ENCODE assay signal across 16 cellular contexts in the genomic region with DNA sequence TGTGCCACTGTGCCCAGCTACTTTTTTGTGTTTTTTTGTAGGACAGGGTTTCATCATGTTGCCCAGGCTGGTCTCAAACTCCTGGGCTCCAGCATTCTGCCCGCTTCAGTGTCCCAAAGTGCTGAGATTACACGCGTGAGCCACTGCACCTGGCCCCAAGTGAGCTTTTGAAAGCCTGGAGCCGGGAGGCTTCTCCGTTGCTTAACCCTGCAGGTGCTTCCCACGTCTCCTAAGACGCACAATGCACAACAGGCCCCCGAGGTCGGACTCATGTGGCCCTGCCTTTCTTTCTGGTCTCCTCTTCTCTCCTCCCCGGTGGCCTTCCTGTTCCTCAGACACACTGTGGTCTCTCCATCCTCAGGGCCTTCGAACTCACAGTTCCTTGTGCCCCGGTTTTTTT. TPM values are rescaled to one million over a fixed set of nuclear protein-coding genes. Genes with fewer than 3 reads are reported as not detected.
A peak's percentile ranks its signal among the peaks of the same experiment; 100 is the strongest.
DNase-seq lines count a peak whose midpoint lies in the region; ATAC-seq and TF ChIP-seq lines count a peak whose summit lies in the region.
"Had no signal": no experiment of that assay in that cellular context is flagged by ENCODE, and none has a peak within 500 bp of the region (broad histone marks: within the 10 kb centered on the region; RNA-seq: fewer than 3 reads in every experiment).

No MANE protein-coding gene starts in this region.

- peak overlapping the region; percentile 63 for H3K9ac ChIP-seq in BLaER1
- H3K9ac ChIP-seq in endodermal cell (ENCODE audit: extremely low read depth, low read length, poor library complexity, severe bottlenecking): no peak overlapping the region

- TF ChIP-seq POLR2A in prostate gland (IDR thresholded peaks at IDR 0.05): no peak

- ATAC-seq in sciatic nerve: no peak

- H3K27ac Mint-ChIP-seq in HFFc6 (peak overlapping the region; percentile 21; the same call in 1 of the 2 replicates), endodermal cell (peak overlapping the region; percentile 31)

- 92 to 93% methylated on average over 12 of the region's 12 CpGs for WGBS in endodermal cell (ENCODE audit: insufficient coverage in 1 of 2, insufficient read length in 1 of 2), 2 experiments
- 95% methylated on average over 12 of the region's 12 CpGs for WGBS in prostate gland

- no peaks in the 10 kb centered on the region for H4K20me1 ChIP-seq in BLaER1

- H3K9me3 ChIP-seq in BLaER1 (no peaks in the 10 kb centered on the region), endodermal cell (ENCODE audit: control insufficient read depth, low read length) (no peaks in the 10 kb centered on the region), prostate gland (no peaks in the 10 kb centered on the region), ascending aorta (no peaks in the 10 kb centered on the region)

- no peak overlapping the region for H3K4me3 ChIP-seq in BLaER1
- H3K4me3 ChIP-seq in endodermal cell (ENCODE audit: low read length): no peak overlapping the region
- H3K4me3 ChIP-seq in prostate gland: no peak overlapping the region
- no peak overlapping the region for H3K4me3 ChIP-seq in ascending aorta

- H3K4me1 Mint-ChIP-seq in HFFc6 (ENCODE audit: low read depth) (peaks cover 8% of the 10 kb centered on the region), endodermal cell (no peaks in the 10 kb centered on the region)
- H3K4me1 Mint-ChIP-seq: CD4-positive, alpha-beta memory T cell had no signal

- H3K4me1 ChIP-seq in BLaER1 (peaks cover 61% of the 10 kb centered on the region), endodermal cell (ENCODE audit: control insufficient read depth, insufficient read depth, low read length) (no peaks in the 10 kb centered on the region), prostate gland (replicated peaks) (no peaks in the 10 kb centered on the region), ascending aorta (no peaks in the 10 kb centered on the region)

- H3K36me3 Mint-ChIP-seq in HFFc6 (ENCODE audit: low read depth) (peaks cover 20% of the 10 kb centered on the region), endodermal cell (ENCODE audit: low read depth) (peaks cover 40% of the 10 kb centered on the region)

- intact Hi-C loops in sciatic nerve (cut with DNase I) (no loop called here), prostate gland (cut with DNase I) (no loop called here), ascending aorta (cut with DNase I) (no loop called here)

- H3K9me3 Mint-ChIP-seq in HFFc6: no peaks in the 10 kb centered on the region
- peaks cover 4% of the 10 kb centered on the region for H3K9me3 Mint-ChIP-seq in endodermal cell
- H3K9me3 Mint-ChIP-seq: CD4-positive, alpha-beta memory T cell; IgD-negative memory B cell had no signal

- DNase-seq in D341Med (ENCODE audit: low spot score): peak; percentile 6
- DNase-seq in HFFc6: no peak
- no peak for DNase-seq in endodermal cell
- DNase-seq in mesenteric fat pad (ENCODE audit: low spot score): no peak
- no peak for DNase-seq in sciatic nerve (ENCODE audit: low spot score)
- no peak for DNase-seq in prostate gland (ENCODE audit: low spot score)
- DNase-seq in ascending aorta (ENCODE audit: low spot score in 2 of 2): no peak
- DNase-seq: 8988T; AML-193; C1 segment of cervical spinal cord; CD4-positive, alpha-beta memory T cell; DMS53 had no signal

- peaks cover 4% of the 10 kb centered on the region for H3K27me3 Mint-ChIP-seq in HFFc6 (ENCODE audit: insufficient read depth)
- H3K27me3 Mint-ChIP-seq in endodermal cell (ENCODE audit: insufficient read depth): no peaks in the 10 kb centered on the region
- H3K27me3 Mint-ChIP-seq: CD4-positive, alpha-beta memory T cell; IgD-negative memory B cell had no signal

- H3K27ac ChIP-seq in BLaER1 (peak overlapping the region; percentile 85), endodermal cell (ENCODE audit: low read depth, low read length) (no peak overlapping the region), prostate gland (no peak overlapping the region), ascending aorta (no peak overlapping the region)

- H3K27me3 ChIP-seq in BLaER1 (no peaks in the 10 kb centered on the region), endodermal cell (ENCODE audit: control insufficient read depth, insufficient read depth, low read length, poor library complexity, severe bottlenecking) (no peaks in the 10 kb centered on the region), prostate gland (replicated peaks; ENCODE audit: insufficient read depth) (no peaks in the 10 kb centered on the region), ascending aorta (no peaks in the 10 kb centered on the region)

- H3K4me3 Mint-ChIP-seq in HFFc6 (no peak overlapping the region), endodermal cell (no peak overlapping the region)
- H3K4me3 Mint-ChIP-seq: CD4-positive, alpha-beta memory T cell; IgD-negative memory B cell had no signal

- peaks cover 98% of the 10 kb centered on the region for H3K36me3 ChIP-seq in BLaER1
- peaks cover 9% of the 10 kb centered on the region for H3K36me3 ChIP-seq in endodermal cell (ENCODE audit: control insufficient read depth, insufficient read depth, low read length)
- H3K36me3 ChIP-seq in prostate gland: peaks cover 10 to 12% of the 10 kb centered on the region in 2 donors
- H3K36me3 ChIP-seq in ascending aorta: peaks cover 33 to 39% of the 10 kb centered on the region in 2 donors

- TF ChIP-seq CTCF in HFFc6 (IDR thresholded peaks at IDR 0.05): no peak
- TF ChIP-seq CTCF in endodermal cell (conservative IDR thresholded peaks at IDR 0.05): no peak
- TF ChIP-seq CTCF in prostate gland (IDR thresholded peaks at IDR 0.05): no peak
- TF ChIP-seq CTCF in ascending aorta (IDR thresholded peaks at IDR 0.05): no peak

- peak overlapping the region; percentile 43 for H3K4me2 ChIP-seq in BLaER1

RNA-seq across cellular contexts. Expression of gene RABEP2, which starts 12.5 kb away (rescaled TPM):
- total RNA-seq in HFFc6 (2021; fragmentation: NEBNext Ultra II Directional; extraction: Animal tissue kit (Norgen Biotek cat#: 25700)): 10 to 100 TPM; 19.8 to 24.9 (median 21.9) TPM
- total RNA-seq in endodermal cell (10 to 100 TPM; 16.1 to 19.2 TPM), mesenteric fat pad (7.5 TPM), sciatic nerve (16.4 TPM), prostate gland (100 to 1,000 TPM; 128 to 139 TPM), ascending aorta (64.5 TPM)
- polyA plus RNA-seq in endodermal cell (2013, experiment 1 of 2): 7.8 TPM
- polyA plus RNA-seq in endodermal cell (2013, experiment 2 of 2): 6.0 TPM

RNA-seq across cellular contexts. Expression of gene CD19, which starts 19.2 kb away (rescaled TPM):
- not detected for total RNA-seq in HFFc6 (2021; fragmentation: NEBNext Ultra II Directional; extraction: Animal tissue kit (Norgen Biotek cat#: 25700))
- not detected for total RNA-seq in endodermal cell
- not detected for polyA plus RNA-seq in endodermal cell (2013, experiment 1 of 2)
- polyA plus RNA-seq in endodermal cell (2013, experiment 2 of 2): not detected
- total RNA-seq in mesenteric fat pad: 0.67 TPM
- total RNA-seq in sciatic nerve: 1.4 TPM
- total RNA-seq in prostate gland: under 1 TPM; 0.46 to 0.51 TPM
- total RNA-seq in ascending aorta: not detected
- total RNA-seq: CD4-positive, alpha-beta memory T cell; Daoy; HT-29 had no signal

RNA-seq across cellular contexts. Expression of gene ATP2A1, which starts 34.3 kb away (rescaled TPM):
- under 1 TPM; 0.26 to 0.85 (median 0.54) TPM for total RNA-seq in HFFc6 (2021; fragmentation: NEBNext Ultra II Directional; extraction: Animal tissue kit (Norgen Biotek cat#: 25700))
- total RNA-seq in endodermal cell: 1 to 10 TPM; 4.7 to 7.7 TPM
- polyA plus RNA-seq in endodermal cell (2013, experiment 1 of 2): 2.2 TPM
- polyA plus RNA-seq in endodermal cell (2013, experiment 2 of 2): 3.7 TPM
- total RNA-seq in mesenteric fat pad: 0.48 TPM
- total RNA-seq in sciatic nerve: 0.89 TPM
- 1 to 10 TPM; 1.5 to 3.1 TPM for total RNA-seq in prostate gland
- not detected for total RNA-seq in ascending aorta
- total RNA-seq: Daoy had no signal
- polyA plus RNA-seq: CD4-positive, alpha-beta memory T cell; IgD-negative memory B cell had no signal

RNA-seq across cellular contexts. Expression of gene NFATC2IP, which starts 38.2 kb away (rescaled TPM):
- 10 to 100 TPM; 18.1 to 21.9 (median 19.9) TPM for total RNA-seq in HFFc6 (2021; fragmentation: NEBNext Ultra II Directional; extraction: Animal tissue kit (Norgen Biotek cat#: 25700))
- total RNA-seq in endodermal cell (10 to 100 TPM; 63.7 to 65.4 TPM), mesenteric fat pad (29.4 TPM), sciatic nerve (34.5 TPM), prostate gland (10 to 100 TPM; 18.8 to 47.3 TPM), ascending aorta (11.2 TPM)
- 46.2 TPM for polyA plus RNA-seq in endodermal cell (2013, experiment 1 of 2)
- 39.5 TPM for polyA plus RNA-seq in endodermal cell (2013, experiment 2 of 2)

RNA-seq across cellular contexts. Expression of gene SH2B1, which starts 48.9 kb away (rescaled TPM):
- 10 to 100 TPM; 33.9 to 41.0 (median 37.6) TPM for total RNA-seq in HFFc6 (2021; fragmentation: NEBNext Ultra II Directional; extraction: Animal tissue kit (Norgen Biotek cat#: 25700))
- total RNA-seq in endodermal cell (10 to 100 TPM; 56.5 to 63.4 TPM), mesenteric fat pad (32.5 TPM), sciatic nerve (67.0 TPM), prostate gland (10 to 100 TPM; 51.6 to 84.2 TPM), ascending aorta (69.6 TPM)
- polyA plus RNA-seq in endodermal cell (2013, experiment 1 of 2): 42.6 TPM
- 33.7 TPM for polyA plus RNA-seq in endodermal cell (2013, experiment 2 of 2)
